Comparison of ENCODE assay signal across 1 cellular context in genomic region chr7:66920769-66921395, GRCh38.
TF ChIP-seq lines count a peak whose summit lies in the region.

TMEM248 (plus strand) TSS chr7:66921225; CDS start chr7:66941866, 20,641 bp downstream.

TF ChIP-seq in HepG2, 621 proteins besides CTCF, POLR2A, EP300 and RAD21 (continued from another document and continues in another):
- TF ChIP-seq TFDP1 (CRISPR knock-in tag; IDR thresholded peaks at IDR 0.05; ENCODE audit: borderline replicate concordance) = peak; percentile 65; the same call in 1 of the 2 replicates
- no peak for TF ChIP-seq SCMH1 (CRISPR knock-in tag; IDR thresholded peaks at IDR 0.05; ENCODE audit: borderline replicate concordance)
- no peak for TF ChIP-seq TBL1XR1 (IDR thresholded peaks at IDR 0.05; ENCODE audit: borderline replicate concordance, low read length, partially characterized antibody)
- no peak; the same call in 1 of the 2 replicates for TF ChIP-seq NONO (IDR thresholded peaks at IDR 0.05)
- TF ChIP-seq NONO (CRISPR knock-in tag; conservative IDR thresholded peaks at IDR 0.05) = peak; percentile 97
- TF ChIP-seq STAG1 (CRISPR knock-in tag; IDR thresholded peaks at IDR 0.05) = no peak
- no peak for TF ChIP-seq ZNF441 (CRISPR knock-in tag; IDR thresholded peaks at IDR 0.05; ENCODE audit: borderline replicate concordance)
- peak; percentile 91 for TF ChIP-seq ZBTB2 (CRISPR knock-in tag; IDR thresholded peaks at IDR 0.05; ENCODE audit: low read depth)
- no peak; the same call in 1 of the 2 replicates for TF ChIP-seq ZNF296 (CRISPR knock-in tag; conservative IDR thresholded peaks at IDR 0.05)
- TF ChIP-seq ZNF768 (CRISPR knock-in tag; IDR thresholded peaks at IDR 0.05) = 0 out of 2 replicates have a peak, but pooled peaks have one; percentile 58
- TF ChIP-seq MAF1 (CRISPR knock-in tag; IDR thresholded peaks at IDR 0.05; ENCODE audit: borderline replicate concordance) = no peak
- no peak for TF ChIP-seq USF2 (IDR thresholded peaks at IDR 0.05; ENCODE audit: low read depth, low read length)
- TF ChIP-seq USF2 (CRISPR knock-in tag; IDR thresholded peaks at IDR 0.05; ENCODE audit: borderline replicate concordance) = no peak
- no peak; the same call in 1 of the 2 replicates for TF ChIP-seq KDM1A (CRISPR knock-in tag; IDR thresholded peaks at IDR 0.05)
- TF ChIP-seq ZNF746 (CRISPR knock-in tag; IDR thresholded peaks at IDR 0.05) = peak; percentile 67
- no peak for TF ChIP-seq ZNF383 (CRISPR knock-in tag; IDR thresholded peaks at IDR 0.05; ENCODE audit: borderline replicate concordance)
- 0 out of 2 replicates have a peak, but pooled peaks have one; percentile 46 for TF ChIP-seq CC2D1A (CRISPR knock-in tag; IDR thresholded peaks at IDR 0.05)
- peak; percentile 63; the same call in 1 of the 2 replicates for TF ChIP-seq PAXIP1 (CRISPR knock-in tag; conservative IDR thresholded peaks at IDR 0.05)
- peak; percentile 82 for TF ChIP-seq PTBP1 (IDR thresholded peaks at IDR 0.05; ENCODE audit: low read depth, low read length, poor library complexity, severe bottlenecking)
- TF ChIP-seq AHR (CRISPR knock-in tag; IDR thresholded peaks at IDR 0.05) = 0 out of 2 replicates have a peak, but pooled peaks have one; percentile 47
- no peak for TF ChIP-seq GPBP1L1 (CRISPR knock-in tag; IDR thresholded peaks at IDR 0.05)
- no peak for TF ChIP-seq RARA (CRISPR knock-in tag; IDR thresholded peaks at IDR 0.05)
- no peak for TF ChIP-seq PREB (CRISPR knock-in tag; IDR thresholded peaks at IDR 0.05)
- TF ChIP-seq CEBPZ (IDR thresholded peaks at IDR 0.05; ENCODE audit: low read length) = no peak
- TF ChIP-seq ZNF30 (CRISPR knock-in tag; IDR thresholded peaks at IDR 0.05) = 0 out of 2 replicates have a peak, but pooled peaks have one; percentile 31
- TF ChIP-seq MTERF4 (CRISPR knock-in tag; IDR thresholded peaks at IDR 0.05) = peak; percentile 96
- TF ChIP-seq FLYWCH1 (CRISPR knock-in tag; IDR thresholded peaks at IDR 0.05) = no peak
- TF ChIP-seq RFXANK (CRISPR knock-in tag; IDR thresholded peaks at IDR 0.05) = no peak
- no peak for TF ChIP-seq AKNA (CRISPR knock-in tag; IDR thresholded peaks at IDR 0.05; ENCODE audit: borderline replicate concordance)
- TF ChIP-seq TCF7 (IDR thresholded peaks at IDR 0.05; ENCODE audit: low read depth) = no peak
- TF ChIP-seq ZNF615 (CRISPR knock-in tag; IDR thresholded peaks at IDR 0.05; ENCODE audit: borderline replicate concordance) = 0 out of 2 replicates have a peak, but pooled peaks have one; percentile 40
- peak; percentile 91 for TF ChIP-seq SIN3A (IDR thresholded peaks at IDR 0.05; ENCODE audit: borderline replicate concordance, low read depth, low read length)
- peak; percentile 54; the same call in 1 of the 2 replicates for TF ChIP-seq ZNF777 (CRISPR knock-in tag; IDR thresholded peaks at IDR 0.05)
- peak; percentile 86 for TF ChIP-seq IKZF4 (CRISPR knock-in tag; IDR thresholded peaks at IDR 0.05; ENCODE audit: borderline replicate concordance, low read depth, not compliant biosample characterization)
- TF ChIP-seq ZNF337 (CRISPR knock-in tag; IDR thresholded peaks at IDR 0.05; ENCODE audit: borderline replicate concordance, low read depth) = peak; percentile 78; the same call in 1 of the 2 replicates
- TF ChIP-seq NBN (conservative IDR thresholded peaks at IDR 0.05) = no peak
- peak; percentile 81; the same call in 1 of the 2 replicates for TF ChIP-seq KDM5A (IDR thresholded peaks at IDR 0.05; ENCODE audit: borderline replicate concordance, low read length)
- TF ChIP-seq ZFP1 (CRISPR knock-in tag; IDR thresholded peaks at IDR 0.05) = 0 out of 2 replicates have a peak, but pooled peaks have one; percentile 31
- TF ChIP-seq FOXP1 (IDR thresholded peaks at IDR 0.05) = peak; percentile 36; the same call in 1 of the 2 replicates
- TF ChIP-seq FOXP1 (CRISPR knock-in tag; IDR thresholded peaks at IDR 0.05) = peak; percentile 30; the same call in 1 of the 2 replicates
- TF ChIP-seq JUN (CRISPR knock-in tag; IDR thresholded peaks at IDR 0.05) = peak; percentile 61; the same call in 1 of the 2 replicates
- no peak for TF ChIP-seq ZNF549 (CRISPR knock-in tag; IDR thresholded peaks at IDR 0.05)
